20 cellular contexts compared by ENCODE assay signal in genomic region chr22:25758316-25758715, GRCh38. TPM values are rescaled to one million over a fixed set of nuclear protein-coding genes. Genes with fewer than 3 reads are reported as not detected.
"Had no signal": no experiment of that assay in that cellular context is flagged by ENCODE, and none has a peak within 500 bp of the region (broad histone marks: within the 10 kb centered on the region; RNA-seq: fewer than 3 reads in every experiment).

No MANE protein-coding gene starts in this region.

- H3K4me3 ChIP-seq: gastroesophageal sphincter, heart right ventricle, mucosa of descending colon, right atrium auricular region, stomach, testis, uterus had no signal

- H3K9me3 ChIP-seq: gastroesophageal sphincter, heart right ventricle, mucosa of descending colon, stomach, testis, uterus had no signal

- H3K27ac ChIP-seq: gastroesophageal sphincter, stomach, testis, uterus had no signal

- H3K4me1 ChIP-seq: stomach, testis, uterus had no signal

- H3K36me3 ChIP-seq: gastroesophageal sphincter, stomach, uterus had no signal

- DNase-seq: activated CD4-positive, alpha-beta memory T cell treated with anti-CD3 and anti-CD28 coated beads, Interleukin-2, amount 10 ng/mL, durations not matched to agents 7 days and 5 days; activated CD4-positive, alpha-beta T cell treated with anti-CD3 and anti-CD28 coated beads for 4 hours; activated effector memory CD4-positive, alpha-beta T cell treated with anti-CD3 and anti-CD28 coated beads, Interleukin-2, amount 50 U/mL, for 16 hours; activated T-cell treated with anti-CD3 and anti-CD28 coated beads, Interleukin-2, amount 50 U/mL, for 4 hours; effector CD8-positive, alpha-beta T cell; heart right ventricle; mucosa of descending colon; natural killer cell; stomach; T-helper 17 cell; testis; uterus had no signal

- ATAC-seq: activated naive CD4-positive, alpha-beta T cell treated with anti-CD3 and anti-CD28 coated beads, Interleukin-2, amount 50 U/mL, for 72 hours; activated T-cell treated with anti-CD3 and anti-CD28 coated beads, Interleukin-2, amount 50 U/mL, for 4 hours; gastroesophageal sphincter; heart right ventricle; left lobe of liver; mucosa of descending colon; natural killer cell; SK-N-SH treated with all-trans-retinoic acid at 6 μM for 48 hours; T-helper 17 cell; WTC11 had no signal

- H3K27me3 ChIP-seq: gastroesophageal sphincter, heart right ventricle, right atrium auricular region, testis, uterus had no signal

RNA-seq across cellular contexts. Expression of gene MYO18B, which starts 16.3 kb away (rescaled TPM):
- total RNA-seq: endothelial cell of umbilical vein, left lobe of liver had no signal
- polyA plus RNA-seq: fibroblast of lung had no signal
